ENCODE assay signal across 27 cellular contexts in the genomic region with DNA sequence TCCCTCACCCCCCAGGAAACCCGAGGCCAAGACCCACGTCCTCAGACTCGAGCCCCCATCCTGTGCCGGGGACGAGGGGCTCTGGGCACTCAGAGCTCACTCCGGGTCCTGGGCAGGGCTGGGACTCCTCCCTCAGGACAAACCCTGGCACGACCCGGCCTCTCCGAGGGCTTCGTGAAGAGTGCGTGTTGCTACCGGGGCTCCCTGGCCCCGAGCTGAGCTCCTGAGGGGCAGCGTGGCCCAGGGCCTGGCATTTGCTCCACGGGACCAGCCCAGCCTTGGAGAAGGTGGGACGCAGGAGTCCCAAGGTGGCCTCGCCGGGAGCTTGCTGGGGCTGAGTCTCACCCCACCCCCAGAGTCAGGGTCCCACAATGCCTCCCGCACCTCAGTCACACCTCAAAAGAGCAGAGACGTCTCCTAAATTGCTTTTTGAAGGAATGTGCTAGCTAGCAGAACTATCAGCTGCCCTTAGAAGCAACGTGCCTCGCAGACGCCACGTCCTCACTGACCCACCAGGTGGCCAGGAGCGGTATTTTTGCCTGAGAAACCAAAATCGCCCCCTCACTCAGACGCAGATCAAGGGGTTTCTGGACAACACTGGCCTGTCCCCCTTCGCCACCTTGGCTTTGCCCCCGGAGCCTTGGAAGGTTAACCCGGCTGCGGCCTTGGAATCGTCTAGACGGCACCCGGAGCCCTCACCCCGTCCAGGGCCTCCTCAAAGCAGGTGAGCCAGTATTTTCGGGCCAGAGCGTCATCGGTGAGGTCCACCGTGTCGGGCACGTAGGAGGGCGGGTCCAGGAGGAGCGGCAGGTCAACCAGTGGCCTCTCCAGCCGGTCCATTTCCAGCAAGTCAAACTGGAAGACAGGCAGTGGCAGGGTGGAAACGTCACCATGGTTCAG. TPM values are rescaled to one million over a fixed set of nuclear protein-coding genes. Genes with fewer than 3 reads are reported as not detected.
DNase-seq lines count a peak whose midpoint lies in the region; ATAC-seq, FAIRE-seq and TF ChIP-seq lines count a peak whose summit lies in the region.
"Had no signal": no experiment of that assay in that cellular context is flagged by ENCODE, and none has a peak within 500 bp of the region (broad histone marks: within the 10 kb centered on the region; RNA-seq: fewer than 3 reads in every experiment).

No MANE protein-coding gene starts in this region.

- no peaks in the 10 kb centered on the region for H4K20me1 ChIP-seq in KMS-11 (ENCODE audit: insufficient read depth)

- H3K4me3 Mint-ChIP-seq in chondrocyte (ENCODE audit: unreplicated experiment) (no peak overlapping the region), neural crest cell (peak overlapping the region; percentile 15)
- H3K4me3 Mint-ChIP-seq: activated B cell treated with CpG ODN at 0.5 μM for 24 hours; dendritic cell treated with granulocyte-macrophage colony-stimulating factor and Interleukin-4, amounts not matched to agents 40 ng/mL and 50 ng/mL, for 4 days had no signal

- H3K79me2 ChIP-seq in KMS-11 (ENCODE audit: insufficient read depth, low read depth), result no peaks in the 10 kb centered on the region

- no peak for DNase-seq in GM12864 (ENCODE audit: low read depth)
- DNase-seq in chondrocyte (ENCODE audit: low spot score), result no peak
- no peak for DNase-seq in neural crest cell (ENCODE audit: low read depth, low spot score)
- DNase-seq in head of caudate nucleus, result no peak
- DNase-seq in activated effector memory CD4-positive, alpha-beta T cell treated with Interleukin-2 at 50 U/mL for 16 hours, result no peak
- DNase-seq in GM12891 (ENCODE audit: insufficient read length, low spot score), result no peak
- DNase-seq: activated B cell treated with CpG ODN at 0.5 μM for 24 hours; activated CD4-positive, alpha-beta T cell treated with anti-CD3 and anti-CD28 coated beads, Interleukin-2, amount 50 U/mL, for 48 hours; activated effector memory CD4-positive, alpha-beta T cell treated with anti-CD3 and anti-CD28 coated beads, Interleukin-2, amount 50 U/mL, for 16 hours; foreskin fibroblast; NCI-H1436 treated with DMSO at 0.1 percent for 48 hours; NCI-H510A; ovary; right cardiac atrium; stimulated activated CD4-positive, alpha-beta T cell treated with anti-CD3 and anti-CD28 coated beads, Interleukin-15, amount 100 ng/mL, for 24 hours had no signal

- TF ChIP-seq CTCF in GM12864 (IDR thresholded peaks at IDR 0.05; ENCODE audit: low read depth, low read length, missing control alignments), result peak; percentile 5
- 0 out of 2 replicates have a peak, but pooled peaks have one; percentile 13 for TF ChIP-seq CTCF in KMS-11 (conservative IDR thresholded peaks at IDR 0.05; ENCODE audit: low read depth, low read length)
- peak; percentile 36 for TF ChIP-seq CTCF in chondrocyte (IDR thresholded peaks at IDR 0.05)
- peak; percentile 44 for TF ChIP-seq CTCF in neural crest cell (conservative IDR thresholded peaks at IDR 0.05)

- H3K4me1 ChIP-seq in KMS-11 (ENCODE audit: low read depth, poor library complexity, severe bottlenecking), result no peaks in the 10 kb centered on the region
- H3K4me1 ChIP-seq: SJSA1, upper lobe of left lung had no signal

- peaks cover 13% of the 10 kb centered on the region for H3K36me3 Mint-ChIP-seq in chondrocyte (ENCODE audit: low read depth)
- no peaks in the 10 kb centered on the region for H3K36me3 Mint-ChIP-seq in neural crest cell (ENCODE audit: low read depth)

- H3K36me3 ChIP-seq in KMS-11 (ENCODE audit: insufficient read depth), result peaks cover 9% of the 10 kb centered on the region; the same call in 1 of the 2 replicates

- H2AFZ ChIP-seq in KMS-11 (ENCODE audit: low read depth), result no peak overlapping the region

- H3K27me3 Mint-ChIP-seq in chondrocyte (ENCODE audit: low read depth), result no peaks in the 10 kb centered on the region
- no peaks in the 10 kb centered on the region for H3K27me3 Mint-ChIP-seq in neural crest cell (ENCODE audit: low read depth)
- H3K27me3 Mint-ChIP-seq: activated B cell treated with CpG ODN at 0.5 μM for 24 hours; dendritic cell treated with granulocyte-macrophage colony-stimulating factor and Interleukin-4, amounts not matched to agents 40 ng/mL and 50 ng/mL, for 4 days had no signal

- no peaks in the 10 kb centered on the region for H3K27me3 ChIP-seq in KMS-11 (ENCODE audit: insufficient read depth, low read depth)
- H3K27me3 ChIP-seq: ovary, SJSA1, upper lobe of left lung had no signal

- H3K4me2 ChIP-seq in KMS-11, result no peak overlapping the region

- H3K27ac ChIP-seq in KMS-11, result no peak overlapping the region
- H3K27ac ChIP-seq: C4-2B, ovary, SJSA1, upper lobe of left lung had no signal

- intact Hi-C loops in head of caudate nucleus (cut with DNase I), result no loop called here

- no peak overlapping the region for H3K4me3 ChIP-seq in GM12864 (ENCODE audit: low read depth, low read length)
- no peak overlapping the region for H3K4me3 ChIP-seq in KMS-11 (IDR thresholded peaks at IDR 0.05; ENCODE audit: insufficient read depth, low read depth, low read length)
- H3K4me3 ChIP-seq: ovary, SJSA1, upper lobe of left lung had no signal

- ATAC-seq in HG02678 (IDR thresholded peaks at IDR 0.05; ENCODE audit: unreplicated experiment), result no peak
- ATAC-seq: right cardiac atrium had no signal

- no peak overlapping the region for H3K9ac ChIP-seq in KMS-11

- no peaks in the 10 kb centered on the region for H3K9me3 Mint-ChIP-seq in chondrocyte (ENCODE audit: low read depth)
- H3K9me3 Mint-ChIP-seq in neural crest cell, result no peaks in the 10 kb centered on the region
- H3K9me3 Mint-ChIP-seq: activated B cell treated with CpG ODN at 0.5 μM for 24 hours; dendritic cell treated with granulocyte-macrophage colony-stimulating factor and Interleukin-4, amounts not matched to agents 40 ng/mL and 50 ng/mL, for 4 days had no signal

- H3K27ac Mint-ChIP-seq in chondrocyte (ENCODE audit: unreplicated experiment) (no peak overlapping the region), neural crest cell (ENCODE audit: unreplicated experiment) (no peak overlapping the region)
- H3K27ac Mint-ChIP-seq: activated B cell treated with CpG ODN at 0.5 μM for 24 hours; dendritic cell treated with granulocyte-macrophage colony-stimulating factor and Interleukin-4, amounts not matched to agents 40 ng/mL and 50 ng/mL, for 4 days had no signal

- TF ChIP-seq POLR2A in GM12891 (IDR thresholded peaks at IDR 0.05; ENCODE audit: low read depth, low read length), result no peak

- no peaks in the 10 kb centered on the region for H3K4me1 Mint-ChIP-seq in chondrocyte (ENCODE audit: low read depth)
- no peaks in the 10 kb centered on the region for H3K4me1 Mint-ChIP-seq in neural crest cell
- H3K4me1 Mint-ChIP-seq: activated B cell treated with CpG ODN at 0.5 μM for 24 hours had no signal

- no peak for FAIRE-seq in GM12891 (lab: Jason Lieb, UNC)
- FAIRE-seq: bronchial epithelial cell, RCC 7860 had no signal

TF ChIP-seq in GM12891, 5 proteins besides CTCF, POLR2A, EP300 and RAD21:
- TF ChIP-seq PAX5 (IDR thresholded peaks at IDR 0.05; ENCODE audit: insufficient read depth, low read length, severe bottlenecking) (no peak), TAF1 (IDR thresholded peaks at IDR 0.05; ENCODE audit: low read depth, low read length) (no peak), POU2F2 (IDR thresholded peaks at IDR 0.05; ENCODE audit: low read depth, low read length) (no peak)
TF ChIP-seq in GM12891: peak in this region for 0.

RNA-seq across cellular contexts. Expression of a gene that starts 11.3 kb away (rescaled TPM):
- total RNA-seq in chondrocyte (19.6 to 32.6 TPM (median 20.5 TPM) in 3 replicates), neural crest cell (62.5 and 65.5 TPM in 2 replicates)
- 12.6 TPM for polyA plus RNA-seq in GM12891 (2012; ENCODE audit: low read depth, missing spikeins)

RNA-seq across cellular contexts. Expression of a gene that starts 14.9 kb away (rescaled TPM):
- total RNA-seq in chondrocyte (not detected in 3 replicates), neural crest cell (90.9 and 92.2 TPM in 2 replicates)
- polyA plus RNA-seq in GM12891 (2012; ENCODE audit: low read depth, missing spikeins), result not detected
- total RNA-seq: activated B cell treated with CpG ODN at 0.5 μM for 24 hours; Daoy; H4; myocyte; SJSA1; T-helper 2 cell treated with Interferon-gamma antibody and Interleukin-4, amounts not matched to agents 100 ng/mL and 5 ng/mL, for 36 hours had no signal

RNA-seq across cellular contexts. Expression of a gene that starts 39.0 kb away (rescaled TPM):
- 2.4 to 3.4 TPM (median 3.2 TPM) in 3 replicates for total RNA-seq in chondrocyte
- 0.37 and 0.59 TPM in 2 replicates for total RNA-seq in neural crest cell
- polyA plus RNA-seq in GM12891 (2012; ENCODE audit: low read depth, missing spikeins), result 0.51 TPM
- total RNA-seq: Daoy had no signal

RNA-seq across cellular contexts. Expression of a gene that starts 41.1 kb away (rescaled TPM):
- 0.95 to 2.5 TPM (median 1.1 TPM) in 3 replicates for total RNA-seq in chondrocyte
- 0.61 TPM in 2 replicates for total RNA-seq in neural crest cell
- polyA plus RNA-seq in GM12891 (2012; ENCODE audit: low read depth, missing spikeins), result 96.9 TPM

Comparison
In these comparisons a context has a peak if more than half of its experiments do, and no peak if none do; other contexts are left out.
1. RNA of a gene that starts 14.9 kb away (total RNA-seq): 90.9 to 92.2 TPM in neural crest cell; not detected in chondrocyte; every median in the first group is over 10 times any median in the second.
2. Peak in every context shown above with its lines, with median percentiles within 50 percentile points of each other: CTCF ChIP-seq.